Comparison of ENCODE assay signal across 1 cellular context in the genomic region with DNA sequence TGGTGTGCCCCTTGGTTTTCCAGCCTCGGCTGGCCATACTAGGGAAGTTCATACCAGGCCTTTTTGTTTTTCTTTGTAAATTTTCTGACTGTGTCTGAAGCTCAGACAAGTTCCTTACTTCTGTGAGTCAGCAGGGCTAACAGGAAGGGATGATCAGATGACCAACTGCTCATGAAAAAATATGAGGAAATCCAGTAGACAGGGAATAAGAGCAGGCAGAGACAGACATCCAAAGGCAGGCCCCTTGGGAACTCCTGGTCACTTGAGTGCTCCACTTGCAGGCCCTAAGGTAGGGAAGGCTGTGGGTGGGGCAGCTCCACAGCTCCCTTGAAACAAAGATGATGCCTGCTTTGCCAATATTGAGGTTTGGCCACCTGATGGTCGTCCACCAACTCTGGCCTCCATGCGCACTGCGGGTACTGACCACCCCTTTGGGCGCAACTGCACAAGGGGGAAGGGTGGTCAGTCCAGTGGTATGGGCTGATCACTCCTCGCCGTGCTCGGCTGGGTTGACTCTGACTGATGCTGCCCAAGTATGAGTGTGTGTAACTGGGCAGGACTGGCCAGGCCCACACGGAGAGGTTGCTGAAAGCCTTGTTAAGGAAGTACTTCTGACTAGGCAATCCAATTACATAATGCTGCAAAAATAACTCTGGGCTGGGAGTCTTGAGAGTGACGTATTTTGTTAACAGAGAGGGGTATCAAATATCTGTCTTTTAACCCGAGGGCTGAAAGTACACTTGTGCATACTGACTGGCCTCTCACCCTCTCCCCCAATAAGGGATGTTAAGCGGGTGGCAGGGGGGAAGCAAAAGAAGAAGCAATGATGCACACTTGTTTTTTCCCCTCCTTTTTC.
TF ChIP-seq lines count a peak whose summit lies in the region.

No MANE protein-coding gene starts in this region.

TF ChIP-seq in PFSK-1, 5 proteins besides CTCF, POLR2A, EP300 and RAD21 (continued from another document):
- TF ChIP-seq FOXP2 (optimal IDR thresholded peaks at IDR 0.05; ENCODE audit: borderline replicate concordance, extremely low read depth, extremely low read length, insufficient read depth) (peak; percentile 43), SIN3A (IDR thresholded peaks at IDR 0.05; ENCODE audit: borderline replicate concordance, insufficient read depth, low read length) (peak; percentile 20; the same call in 1 of the 2 replicates)
